Comparison of ENCODE assay signal across 9 cellular contexts in genomic region chr19:36488118-36488815, GRCh38. TPM values are rescaled to one million over a fixed set of nuclear protein-coding genes. Genes with fewer than 3 reads are reported as not detected.
DNase-seq lines count a peak whose midpoint lies in the region; ATAC-seq and TF ChIP-seq lines count a peak whose summit lies in the region.
"Had no signal": no experiment of that assay in that cellular context is flagged by ENCODE, and none has a peak within 500 bp of the region (broad histone marks: within the 10 kb centered on the region; RNA-seq: fewer than 3 reads in every experiment).

No MANE protein-coding gene starts in this region.

- H3K4me1 Mint-ChIP-seq in activated T-cell treated with anti-CD3 and anti-CD28 coated beads, Interleukin-2, amount 50 U/mL, for 72 hours (ENCODE audit: low read depth): peaks cover 43% of the 10 kb centered on the region
- peaks cover 32% of the 10 kb centered on the region for H3K4me1 Mint-ChIP-seq in activated naive CD8-positive, alpha-beta T cell treated with anti-CD3 and anti-CD28 coated beads, Interleukin-2, amount 50 U/mL, for 24 hours

- TF ChIP-seq POLR2A in tibial nerve (IDR thresholded peaks at IDR 0.05): no peak

- H3K36me3 Mint-ChIP-seq in activated T-cell treated with anti-CD3 and anti-CD28 coated beads, Interleukin-2, amount 50 U/mL, for 72 hours (ENCODE audit: insufficient read depth in 2 of 2): peaks cover 17 to 40% of the 10 kb centered on the region in 2 donors
- H3K36me3 Mint-ChIP-seq in activated naive CD8-positive, alpha-beta T cell treated with anti-CD3 and anti-CD28 coated beads, Interleukin-2, amount 50 U/mL, for 24 hours (ENCODE audit: low read depth): peaks cover 52% of the 10 kb centered on the region

- H3K27me3 ChIP-seq in kidney epithelial cell (ENCODE audit: control insufficient read depth, insufficient read depth, low read length) (no peaks in the 10 kb centered on the region), tibial nerve (no peaks in the 10 kb centered on the region)

- peaks cover 0 to 16% (median 0%) of the 10 kb centered on the region in 4 donors for H3K4me1 ChIP-seq in tibial nerve

- H3K27ac Mint-ChIP-seq in activated T-cell treated with anti-CD3 and anti-CD28 coated beads, Interleukin-2, amount 50 U/mL, for 72 hours: peak overlapping the region; percentile 89
- H3K27ac Mint-ChIP-seq in activated naive CD8-positive, alpha-beta T cell treated with anti-CD3 and anti-CD28 coated beads, Interleukin-2, amount 50 U/mL, for 24 hours: peak overlapping the region; percentile 99

- no peak for DNase-seq in activated T-cell treated with anti-CD3 and anti-CD28 coated beads, Interleukin-2, amount 50 U/mL, for 72 hours
- DNase-seq in activated T-cell treated with anti-CD3 and anti-CD28 coated beads for 4 hours (no peak), kidney epithelial cell (ENCODE audit: low read depth) (no peak), tibial nerve (ENCODE audit: low spot score in 2 of 2) (no peak), dedifferentiated amniotic fluid mesenchymal stem cell (ENCODE audit: extremely low spot score) (no peak), NCI-H1105 (lab: John Stamatoyannopoulos, UW) (no peak), NCI-H1417 (lab: John Stamatoyannopoulos, UW) (no peak)
- no peak for DNase-seq in activated naive CD8-positive, alpha-beta T cell treated with anti-CD3 and anti-CD28 coated beads, Interleukin-2, amount 50 U/mL, for 24 hours
- DNase-seq: NCI-H446 treated with DMSO at 0.1 percent for 48 hours had no signal

- H3K36me3 ChIP-seq in kidney epithelial cell (ENCODE audit: control insufficient read depth, insufficient read depth, low read length) (no peaks in the 10 kb centered on the region), tibial nerve (peaks cover 0 to 32% (median 0%) of the 10 kb centered on the region in 3 donors)

- peak overlapping the region; percentile 91 to 93 for H3K4me3 Mint-ChIP-seq in activated T-cell treated with anti-CD3 and anti-CD28 coated beads, Interleukin-2, amount 50 U/mL, for 72 hours
- H3K4me3 Mint-ChIP-seq in activated naive CD8-positive, alpha-beta T cell treated with anti-CD3 and anti-CD28 coated beads, Interleukin-2, amount 50 U/mL, for 24 hours: peak overlapping the region; percentile 95

- TF ChIP-seq CTCF in kidney epithelial cell (IDR thresholded peaks at IDR 0.05; ENCODE audit: insufficient read depth, low read length, poor library complexity, severe bottlenecking) (no peak), tibial nerve (IDR thresholded peaks at IDR 0.05) (no peak)

- H3K27ac ChIP-seq in tibial nerve: peak overlapping the region in 3 of 4 donors; percentile 95 to 96 (median 95)

- no peaks in the 10 kb centered on the region for H3K27me3 Mint-ChIP-seq in activated T-cell treated with anti-CD3 and anti-CD28 coated beads, Interleukin-2, amount 50 U/mL, for 72 hours (ENCODE audit: low read depth)
- H3K27me3 Mint-ChIP-seq in activated naive CD8-positive, alpha-beta T cell treated with anti-CD3 and anti-CD28 coated beads, Interleukin-2, amount 50 U/mL, for 24 hours: no peaks in the 10 kb centered on the region

- ATAC-seq in activated T-cell treated with anti-CD3 and anti-CD28 coated beads, Interleukin-2, amount 50 U/mL, for 72 hours (replicated peaks in 1 of 2): no peak
- no peak for ATAC-seq in activated naive CD8-positive, alpha-beta T cell treated with anti-CD3 and anti-CD28 coated beads, Interleukin-2, amount 50 U/mL, for 24 hours

- H3K9me3 Mint-ChIP-seq in activated T-cell treated with anti-CD3 and anti-CD28 coated beads, Interleukin-2, amount 50 U/mL, for 72 hours: peaks cover 5 to 7% of the 10 kb centered on the region in 2 donors
- H3K9me3 Mint-ChIP-seq in activated naive CD8-positive, alpha-beta T cell treated with anti-CD3 and anti-CD28 coated beads, Interleukin-2, amount 50 U/mL, for 24 hours: peaks cover 26% of the 10 kb centered on the region

- H3K4me3 ChIP-seq in kidney epithelial cell (ENCODE audit: low read depth, low read length) (peak overlapping the region; percentile 72), tibial nerve (peak overlapping the region; percentile 62 to 81 (median 62))

- H3K9me3 ChIP-seq in tibial nerve: peaks cover 0 to 18% (median 2%) of the 10 kb centered on the region in 4 donors

- TF ChIP-seq EP300 in tibial nerve (IDR thresholded peaks at IDR 0.05): no peak

- WGBS in tibial nerve, 2 donors: 57 to 64% methylated on average over 8 of the region's 8 CpGs

RNA-seq across cellular contexts. Expression of gene ZNF566, which starts 1.1 kb away (rescaled TPM):
- 1 to 10 TPM; 5.8 to 7.8 TPM for total RNA-seq in activated T-cell treated with anti-CD3 and anti-CD28 coated beads, Interleukin-2, amount 50 U/mL, for 72 hours
- total RNA-seq in kidney epithelial cell (4.8 and 9.9 TPM in 2 replicates), tibial nerve (10 to 100 TPM; 12.1 to 20.1 (median 14.9) TPM)

RNA-seq across cellular contexts. Expression of gene ZNF260, which starts 39.8 kb away (rescaled TPM):
- total RNA-seq in activated T-cell treated with anti-CD3 and anti-CD28 coated beads, Interleukin-2, amount 50 U/mL, for 72 hours: 10 to 100 TPM; 10.1 to 12.2 TPM
- total RNA-seq in kidney epithelial cell (18.6 and 19.4 TPM in 2 replicates), tibial nerve (10 to 100 TPM; 10.5 to 41.1 (median 15.1) TPM)
